Comparison of ENCODE assay signal across 8 cellular contexts in genomic region chr4:124631760-124632159, GRCh38.
DNase-seq lines count a peak whose midpoint lies in the region; ATAC-seq and TF ChIP-seq lines count a peak whose summit lies in the region.

No MANE protein-coding gene starts in this region.

- peak overlapping the region; percentile 57 for H2BK15ac ChIP-seq in mesendoderm (replicated peaks; ENCODE audit: low read depth)

- H3K9me3 Mint-ChIP-seq in activated T-cell treated with anti-CD3 and anti-CD28 coated beads, Interleukin-2, amount 50 U/mL, for 24 hours: no peaks in the 10 kb centered on the region

- H3K18ac ChIP-seq in mesendoderm (ENCODE audit: low read length): peak overlapping the region; percentile 80

- no peak overlapping the region for H3K4ac ChIP-seq in mesendoderm (ENCODE audit: low read depth, low read length)

- peak overlapping the region; percentile 78 for H2BK120ac ChIP-seq in mesendoderm (ENCODE audit: low read depth, low read length)

- H4K5ac ChIP-seq in mesendoderm (ENCODE audit: low read length): no peak overlapping the region

- no peak overlapping the region for H3K9ac ChIP-seq in mesendoderm (ENCODE audit: low read length)

- no peak overlapping the region for H3K23ac ChIP-seq in mesendoderm (ENCODE audit: low read length)

- H3K36me3 ChIP-seq in BE2C: no peaks in the 10 kb centered on the region
- H3K36me3 ChIP-seq in mesendoderm (ENCODE audit: control insufficient read depth, insufficient read depth, low read length): no peaks in the 10 kb centered on the region

- in situ Hi-C loops in astrocyte of the spinal cord (cut with HindIII; ENCODE audit: low sequenced_read_pairs): no loop called here

- H3K27ac ChIP-seq in mesendoderm (ENCODE audit: low read depth, low read length): peak overlapping the region; percentile 51

- no peak overlapping the region for H3K4me3 Mint-ChIP-seq in activated T-cell treated with anti-CD3 and anti-CD28 coated beads, Interleukin-2, amount 50 U/mL, for 24 hours

- H3K27ac Mint-ChIP-seq in activated T-cell treated with anti-CD3 and anti-CD28 coated beads, Interleukin-2, amount 50 U/mL, for 24 hours: no peak overlapping the region

- H4K8ac ChIP-seq in mesendoderm (ENCODE audit: low read depth, low read length): peak overlapping the region; percentile 56

- no peaks in the 10 kb centered on the region for H3K79me2 ChIP-seq in mesendoderm (ENCODE audit: control insufficient read depth, insufficient read depth, low read length)

- peaks cover 7% of the 10 kb centered on the region for H3K4me1 Mint-ChIP-seq in activated T-cell treated with anti-CD3 and anti-CD28 coated beads, Interleukin-2, amount 50 U/mL, for 24 hours (ENCODE audit: low read depth)

- H3K27me3 Mint-ChIP-seq in activated T-cell treated with anti-CD3 and anti-CD28 coated beads, Interleukin-2, amount 50 U/mL, for 24 hours: no peaks in the 10 kb centered on the region

- no peak overlapping the region for H2BK5ac ChIP-seq in mesendoderm (ENCODE audit: low read length)

- no peak overlapping the region for H3K4me2 ChIP-seq in mesendoderm (ENCODE audit: low read length)

- DNase-seq in BE2C: peak; percentile 46
- DNase-seq in HS-27A (ENCODE audit: low read depth): peak; percentile 57
- peak; percentile 97 for DNase-seq in astrocyte of the spinal cord (ENCODE audit: low read depth, low spot score)
- DNase-seq in mesendoderm: peak; percentile 98
- no peak for DNase-seq in NCI-H345 treated with DMSO at 0.1 percent for 48 hours (lab: John Stamatoyannopoulos, UW; ENCODE audit: unreplicated experiment)
- DNase-seq in activated T-cell treated with anti-CD3 and anti-CD28 coated beads, Interleukin-2, amount 50 U/mL, for 24 hours: no peak

- no peak overlapping the region for H3K4me3 ChIP-seq in BE2C (ENCODE audit: low read depth, low read length)
- H3K4me3 ChIP-seq in astrocyte of the spinal cord (ENCODE audit: low read depth, low read length): no peak overlapping the region
- H3K4me3 ChIP-seq in mesendoderm (ENCODE audit: low read length): no peak overlapping the region

- WGBS in mesendoderm (ENCODE audit: extremely low coverage, insufficient coverage, low lambda C conversion rate): no CpG with 5 or more reads among the region's 1 CpG

- H3K79me1 ChIP-seq in mesendoderm (ENCODE audit: low read length): no peaks in the 10 kb centered on the region

- H3K9me3 ChIP-seq in BE2C: no peaks in the 10 kb centered on the region

- H3K4me1 ChIP-seq in BE2C (peaks cover 10% of the 10 kb centered on the region), mesendoderm (ENCODE audit: control insufficient read depth, low read depth, low read length) (peaks cover 2% of the 10 kb centered on the region)

- H2AK5ac ChIP-seq in mesendoderm (ENCODE audit: low read length): no peak overlapping the region

- H3K27me3 ChIP-seq in BE2C (no peaks in the 10 kb centered on the region), mesendoderm (ENCODE audit: insufficient read depth, low read length, poor library complexity) (no peaks in the 10 kb centered on the region)

- ATAC-seq in GM21390 (IDR thresholded peaks at IDR 0.05; ENCODE audit: unreplicated experiment) (peak; percentile 95), HG02678 (IDR thresholded peaks at IDR 0.05; ENCODE audit: unreplicated experiment) (no peak)

- H3K56ac ChIP-seq in mesendoderm (ENCODE audit: low read length): no peak overlapping the region

- H3K36me3 Mint-ChIP-seq in activated T-cell treated with anti-CD3 and anti-CD28 coated beads, Interleukin-2, amount 50 U/mL, for 24 hours (ENCODE audit: low read depth): no peaks in the 10 kb centered on the region

- TF ChIP-seq CTCF in BE2C (IDR thresholded peaks at IDR 0.05; ENCODE audit: low read depth, low read length): no peak
- TF ChIP-seq CTCF in astrocyte of the spinal cord (IDR thresholded peaks at IDR 0.05; ENCODE audit: low read depth, low read length): no peak

Comparison
In these comparisons a context has a peak if more than half of its experiments do, and no peak if none do; other contexts are left out.
1. DNase-seq: peak in BE2C (single experiment), HS-27A (single experiment), astrocyte of the spinal cord (single experiment) and mesendoderm (single experiment); none in NCI-H345 treated with DMSO at 0.1 percent for 48 hours (single experiment) and activated T-cell treated with anti-CD3 and anti-CD28 coated beads, Interleukin-2, amount 50 U/mL, for 24 hours (single experiment).